Comparison of ENCODE assay signal across 12 cellular contexts in the genomic region with DNA sequence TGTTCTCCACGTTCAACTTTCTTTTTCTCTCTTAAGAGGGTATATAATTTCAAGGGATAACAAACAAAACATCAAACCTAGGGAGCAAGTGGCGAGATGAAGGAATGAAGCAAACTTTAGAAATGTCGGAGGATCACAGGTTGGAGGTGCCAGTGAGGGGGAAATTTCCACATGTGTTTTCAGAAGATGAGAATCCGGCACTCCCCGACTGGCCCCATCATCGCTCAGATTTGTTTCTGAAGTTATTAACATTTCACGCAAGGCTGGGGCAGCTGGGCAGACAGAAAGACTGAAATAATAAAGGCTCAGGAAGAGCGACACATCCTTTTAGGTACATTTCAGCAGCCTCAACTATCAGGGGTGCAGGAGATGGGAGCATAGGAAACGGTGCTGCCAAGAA.
DNase-seq lines count a peak whose midpoint lies in the region; ATAC-seq and TF ChIP-seq lines count a peak whose summit lies in the region.
"Had no signal": no experiment of that assay in that cellular context is flagged by ENCODE, and none has a peak within 500 bp of the region (broad histone marks: within the 10 kb centered on the region; RNA-seq: fewer than 3 reads in every experiment).

No MANE protein-coding gene starts in this region.

- intact Hi-C loops in adrenal gland (cut with DNase I) (no loop called here), gastrocnemius medialis (cut with DNase I; ENCODE audit: low total_unique reads) (no loop called here)

- peak overlapping the region in 3 of 5 donors; percentile 31 to 59 (median 50) for H3K27ac ChIP-seq in adrenal gland
- H3K27ac ChIP-seq in gastroesophageal sphincter, result peak overlapping the region; percentile 66 to 89 (median 84)
- peak overlapping the region; percentile 63 to 75 (median 66) for H3K27ac ChIP-seq in gastrocnemius medialis

- H3K4me3 ChIP-seq in AG10803 (ENCODE audit: low read length) (peak overlapping the region; percentile 34), adrenal gland (no peak overlapping the region), gastroesophageal sphincter (no peak overlapping the region), gastrocnemius medialis (no peak overlapping the region)

- H3K4me1 ChIP-seq in adrenal gland (replicated peaks in 1 of 2) (no peaks in the 10 kb centered on the region), gastroesophageal sphincter (peaks cover 0 to 36% (median 15%) of the 10 kb centered on the region in 3 donors), gastrocnemius medialis (no peaks in the 10 kb centered on the region)

- TF ChIP-seq POLR2A in adrenal gland (IDR thresholded peaks at IDR 0.05) (no peak), gastroesophageal sphincter (IDR thresholded peaks at IDR 0.05) (no peak), gastrocnemius medialis (IDR thresholded peaks at IDR 0.05) (no peak)

- peak; percentile 60 for ATAC-seq in gastroesophageal sphincter
- peak; percentile 28 to 42 for ATAC-seq in gastrocnemius medialis
- ATAC-seq: T-cell had no signal

- no peak for TF ChIP-seq EP300 in gastroesophageal sphincter (IDR thresholded peaks at IDR 0.05)

- H3K9me3 ChIP-seq in adrenal gland (replicated peaks in 1 of 3) (no peaks in the 10 kb centered on the region), gastroesophageal sphincter (no peaks in the 10 kb centered on the region), gastrocnemius medialis (no peaks in the 10 kb centered on the region)

- TF ChIP-seq CTCF in AG10803 (conservative IDR thresholded peaks at IDR 0.05; ENCODE audit: low read length) (no peak), adrenal gland (IDR thresholded peaks at IDR 0.05) (no peak), gastroesophageal sphincter (IDR thresholded peaks at IDR 0.05) (no peak), gastrocnemius medialis (IDR thresholded peaks at IDR 0.05 in 4 of 5, conservative IDR thresholded peaks at IDR 0.05 in 1 of 5) (no peak)

- H3K36me3 ChIP-seq in adrenal gland (replicated peaks in 1 of 2) (no peaks in the 10 kb centered on the region), gastroesophageal sphincter (no peaks in the 10 kb centered on the region), gastrocnemius medialis (no peaks in the 10 kb centered on the region)

- in situ Hi-C loops in gastrocnemius medialis (cut with MboI; ENCODE audit: low sequenced_read_pairs in 4 of 4), result loop anchor here in 1 of 4 donors (25.0 kb wide), 1 partner anchor 112 kb away; no protein-coding TSS in a partner anchor

- H3K27me3 ChIP-seq in adrenal gland (no peaks in the 10 kb centered on the region), gastroesophageal sphincter (no peaks in the 10 kb centered on the region), gastrocnemius medialis (no peaks in the 10 kb centered on the region)

- DNase-seq in AG10803 (ENCODE audit: low read depth) (peak; percentile 65), adrenal gland (no peak), gastrocnemius medialis (peak in 1 of 2 donors; percentile 20), NCI-H1417 (lab: John Stamatoyannopoulos, UW) (no peak), AG08395 (ENCODE audit: low spot score) (no peak), NCI-H1417 treated with DMSO at 0.1 percent for 48 hours (lab: John Stamatoyannopoulos, UW) (no peak)
- no peak for DNase-seq in stimulated activated CD4-positive, alpha-beta T cell treated with anti-CD3 and anti-CD28 coated beads, Interleukin-12 subunit alpha, Interleukin-12 subunit beta, amount 100 ng/mL, for 4 hours
- DNase-seq: activated CD4-positive, alpha-beta T cell treated with anti-CD3 and anti-CD28 coated beads, Interleukin-2, amount 50 U/mL, for 1 hour; KBM-7; NCI-H2081; T-cell had no signal

- WGBS in adrenal gland, 4 donors, result 77 to 82% (median 80%) methylated on average over 9 of the region's 9 CpGs
- WGBS in gastroesophageal sphincter (ENCODE audit: low coverage in 1 of 2), 2 donors, result 38 to 63% methylated on average over 6 to 9 of the region's 9 CpGs
